ENCODE assay signal across 9 cellular contexts in genomic region chrX:128106630-128107029, GRCh38. TPM values are rescaled to one million over a fixed set of nuclear protein-coding genes. Genes with fewer than 3 reads are reported as not detected.
DNase-seq lines count a peak whose midpoint lies in the region; ATAC-seq and TF ChIP-seq lines count a peak whose summit lies in the region.
"Had no signal": no experiment of that assay in that cellular context is flagged by ENCODE, and none has a peak within 500 bp of the region (broad histone marks: within the 10 kb centered on the region; RNA-seq: fewer than 3 reads in every experiment).

No MANE protein-coding gene starts in this region.

- ATAC-seq in HG03280 (IDR thresholded peaks at IDR 0.05; ENCODE audit: unreplicated experiment) (no peak), HG03521 (IDR thresholded peaks at IDR 0.05; ENCODE audit: unreplicated experiment) (no peak)

- no peak overlapping the region for H3K4me3 ChIP-seq in retinal pigment epithelial cell (ENCODE audit: low read length)

- peak; percentile 25 for TF ChIP-seq CTCF in retinal pigment epithelial cell (conservative IDR thresholded peaks at IDR 0.05; ENCODE audit: low read depth, low read length)

- peak; percentile 23 for DNase-seq in NCI-H2029 (lab: John Stamatoyannopoulos, UW)
- no peak for DNase-seq in NCI-H2029 treated with DMSO at 0.1 percent for 48 hours (lab: John Stamatoyannopoulos, UW)
- DNase-seq in NCI-H510A (lab: John Stamatoyannopoulos, UW), result peak; percentile 0
- DNase-seq in dermis blood vessel endothelial cell, result peak; percentile 29
- DNase-seq in retinal pigment epithelial cell (ENCODE audit: low read depth), result no peak
- no peak for DNase-seq in stimulated activated CD4-positive, alpha-beta T cell treated with anti-CD3 and anti-CD28 coated beads, Interleukin-15, amount 100 ng/mL, for 24 hours
- DNase-seq: immature natural killer cell had no signal

RNA-seq across cellular contexts. Expression of gene ACTRT1, which starts 54.4 kb away (rescaled TPM):
- not detected in 2 replicates for total RNA-seq in dermis blood vessel endothelial cell

Comparison
In these comparisons a context has a peak if more than half of its experiments do, and no peak if none do; other contexts are left out.
1. DNase-seq: peak in NCI-H2029 (single experiment), NCI-H510A (single experiment) and dermis blood vessel endothelial cell (single experiment); none in NCI-H2029 treated with DMSO at 0.1 percent for 48 hours (single experiment), retinal pigment epithelial cell (single experiment) and stimulated activated CD4-positive, alpha-beta T cell treated with anti-CD3 and anti-CD28 coated beads, Interleukin-15, amount 100 ng/mL, for 24 hours (single experiment).